28 cellular contexts compared by ENCODE assay signal in the genomic region with DNA sequence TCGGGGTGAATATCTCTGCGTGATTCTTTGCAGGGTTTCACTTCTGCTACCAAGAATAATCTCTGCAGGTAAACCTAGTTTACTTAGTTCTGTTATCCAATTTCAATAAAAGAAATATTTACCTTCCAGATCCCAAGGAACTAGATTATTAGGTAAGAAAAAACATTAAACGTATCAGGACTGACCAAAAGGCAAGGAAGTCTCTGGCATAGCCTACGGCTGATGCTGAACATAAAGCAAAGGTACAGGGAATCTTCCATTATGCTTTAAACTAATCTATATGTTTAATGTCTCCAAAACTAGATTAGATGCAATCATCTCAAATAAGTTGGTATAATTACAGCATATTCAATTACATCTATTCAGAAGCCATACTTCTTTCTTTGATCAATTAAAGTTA.
"Had no signal": no experiment of that assay in that cellular context is flagged by ENCODE, and none has a peak within 500 bp of the region (broad histone marks: within the 10 kb centered on the region; RNA-seq: fewer than 3 reads in every experiment).

No MANE protein-coding gene starts in this region.

- H3K27ac ChIP-seq: colonic mucosa, coronary artery, dorsolateral prefrontal cortex, epithelial cell of prostate, esophagus muscularis mucosa, esophagus squamous epithelium, foreskin keratinocyte, gastrocnemius medialis, gastroesophageal sphincter, heart left ventricle, heart right ventricle had no signal

- H3K4me3 ChIP-seq: colonic mucosa, coronary artery, dorsolateral prefrontal cortex, esophagus muscularis mucosa, esophagus squamous epithelium, gastrocnemius medialis, gastroesophageal sphincter, heart left ventricle, heart right ventricle had no signal

- FAIRE-seq: colon, endometrium, endothelial cell of umbilical vein, frontal cortex had no signal

- H3K4me1 ChIP-seq: colonic mucosa, esophagus muscularis mucosa, esophagus squamous epithelium, foreskin keratinocyte, gastrocnemius medialis, gastroesophageal sphincter, heart left ventricle, heart right ventricle had no signal

- H3K27me3 ChIP-seq: colonic mucosa, dorsolateral prefrontal cortex, esophagus muscularis mucosa, esophagus squamous epithelium, foreskin keratinocyte, gastrocnemius medialis, gastroesophageal sphincter, heart left ventricle, heart right ventricle had no signal

- ATAC-seq: effector memory CD8-positive, alpha-beta T cell; esophagus mucosa; foreskin keratinocyte; gastrocnemius medialis; gastroesophageal sphincter; heart left ventricle; heart right ventricle had no signal

- H3K9me3 ChIP-seq: colonic mucosa, esophagus muscularis mucosa, esophagus squamous epithelium, gastrocnemius medialis, gastroesophageal sphincter, heart left ventricle had no signal

- H3K36me3 ChIP-seq: colonic mucosa, esophagus muscularis mucosa, esophagus squamous epithelium, gastrocnemius medialis, gastroesophageal sphincter, heart left ventricle, heart right ventricle had no signal

- DNase-seq: colonic mucosa; cortex of kidney; dermis blood vessel endothelial cell; dorsolateral prefrontal cortex; effector CD4-positive, alpha-beta T cell; effector CD8-positive, alpha-beta T cell; effector memory CD4-positive, alpha-beta T cell; effector memory CD8-positive, alpha-beta T cell; endodermal cell; erythroblast; esophagus squamous epithelium; foreskin fibroblast; foreskin keratinocyte; foreskin melanocyte; gastrocnemius medialis; glutamatergic neuron; head of caudate nucleus; heart left ventricle; heart right ventricle had no signal
